23 cellular contexts compared by ENCODE assay signal in genomic region chr10:70618663-70619062, GRCh38. TPM values are rescaled to one million over a fixed set of nuclear protein-coding genes. Genes with fewer than 3 reads are reported as not detected.
DNase-seq lines count a peak whose midpoint lies in the region; ATAC-seq and TF ChIP-seq lines count a peak whose summit lies in the region.
"Had no signal": no experiment of that assay in that cellular context is flagged by ENCODE, and none has a peak within 500 bp of the region (broad histone marks: within the 10 kb centered on the region; RNA-seq: fewer than 3 reads in every experiment).

No MANE protein-coding gene starts in this region.

- H3F3A ChIP-seq in GM23248 (ENCODE audit: insufficient read depth): peaks cover 13% of the 10 kb centered on the region

- H3K4me2 ChIP-seq in GM23248 (ENCODE audit: unreplicated experiment): no peak overlapping the region

- H3K4me3 ChIP-seq in CD8-positive, alpha-beta memory T cell (ENCODE audit: low read length): no peak overlapping the region
- H3K4me3 ChIP-seq in GM23248 (no peak overlapping the region), psoas muscle (no peak overlapping the region)
- H3K4me3 ChIP-seq: ascending aorta, esophagus muscularis mucosa, heart left ventricle, right lobe of liver, SK-N-MC, tibial artery had no signal

- H3K4me3 Mint-ChIP-seq in CD8-positive, alpha-beta memory T cell: peak overlapping the region in 1 of 7 donors; percentile 57
- no peak overlapping the region for H3K4me3 Mint-ChIP-seq in activated naive CD8-positive, alpha-beta T cell treated with anti-CD3 and anti-CD28 coated beads for 36 hours
- H3K4me3 Mint-ChIP-seq in naive thymus-derived CD8-positive, alpha-beta T cell: peak overlapping the region in 2 of 10 donors; percentile 3 to 39
- H3K4me3 Mint-ChIP-seq: activated naive CD4-positive, alpha-beta T cell treated with anti-CD3 and anti-CD28 coated beads, Interleukin-2, amount 50 U/mL, for 24 hours; dendritic cell treated with granulocyte-macrophage colony-stimulating factor and Interleukin-4, amounts not matched to agents 40 ng/mL and 50 ng/mL, for 4 days; H9 had no signal

- no peaks in the 10 kb centered on the region for H4K20me1 ChIP-seq in GM23248 (ENCODE audit: insufficient read depth)

- no peak overlapping the region for H3K27ac ChIP-seq in CD8-positive, alpha-beta memory T cell (ENCODE audit: low read depth, low read length)
- H3K27ac ChIP-seq in GM23248 (peak overlapping the region; percentile 12; the same call in 1 of the 2 replicates), psoas muscle (no peak overlapping the region)
- H3K27ac ChIP-seq: ascending aorta, esophagus muscularis mucosa, neutrophil, right lobe of liver, SK-N-MC, tibial artery had no signal

- H3K9me2 ChIP-seq in GM23248 (ENCODE audit: insufficient read depth): no peaks in the 10 kb centered on the region

- TF ChIP-seq CTCF in psoas muscle (IDR thresholded peaks at IDR 0.05): no peak

- peaks cover 25% of the 10 kb centered on the region for H3K4me1 ChIP-seq in CD8-positive, alpha-beta memory T cell (ENCODE audit: insufficient read depth, low read length)
- H3K4me1 ChIP-seq in GM23248 (ENCODE audit: insufficient read depth) (peaks cover 12% of the 10 kb centered on the region; the same call in 1 of the 2 replicates), psoas muscle (no peaks in the 10 kb centered on the region)
- H3K4me1 ChIP-seq: ascending aorta, esophagus muscularis mucosa, right lobe of liver, tibial artery had no signal

- CTCF ChIA-PET in CD8-positive, alpha-beta memory T cell (lab: Charles Lee): interaction anchor here (0.6 to 3.3 kb wide), 5 partner anchors 16 to 63 kb away, joined by 3 to 13 read pairs (median 3); partner anchors contain the start of gene PRF1

- POLR2A ChIA-PET in CD8-positive, alpha-beta memory T cell (lab: Charles Lee): no interaction called here
- POLR2A ChIA-PET in naive thymus-derived CD8-positive, alpha-beta T cell (lab: Charles Lee): no interaction called here

- H3K79me2 ChIP-seq in GM23248 (ENCODE audit: insufficient read depth): no peaks in the 10 kb centered on the region

- no peaks in the 10 kb centered on the region for H3K27me3 ChIP-seq in CD8-positive, alpha-beta memory T cell (ENCODE audit: insufficient read depth, low read length, poor library complexity, severe bottlenecking)
- H3K27me3 ChIP-seq in GM23248 (replicated peaks; ENCODE audit: insufficient read depth) (no peaks in the 10 kb centered on the region), psoas muscle (ENCODE audit: insufficient read depth in 3 of 3, low read length in 2 of 3) (no peaks in the 10 kb centered on the region)
- H3K27me3 ChIP-seq: ascending aorta, heart left ventricle, neutrophil, right lobe of liver, tibial artery had no signal

- peak in 1 of 5 donors; percentile 31 for DNase-seq in CD8-positive, alpha-beta memory T cell
- DNase-seq in GM23248 (no peak), SKM-1 (lab: John Stamatoyannopoulos, UW; ENCODE audit: unreplicated experiment) (no peak), psoas muscle (no peak)
- DNase-seq in activated naive CD8-positive, alpha-beta T cell treated with anti-CD3 and anti-CD28 coated beads for 36 hours: no peak
- DNase-seq in naive thymus-derived CD8-positive, alpha-beta T cell: peak in 2 of 10 donors; percentile 31 to 53
- no peak for DNase-seq in central memory CD4-positive, alpha-beta T cell
- DNase-seq: caudate nucleus, H9, heart left ventricle, left ventricle myocardium superior, right lobe of liver, T-helper 2 cell, tibial artery had no signal

- H3K27me3 Mint-ChIP-seq in CD8-positive, alpha-beta memory T cell: no peaks in the 10 kb centered on the region
- no peaks in the 10 kb centered on the region for H3K27me3 Mint-ChIP-seq in activated naive CD8-positive, alpha-beta T cell treated with anti-CD3 and anti-CD28 coated beads for 36 hours
- peaks cover 0 to 3% (median 0%) of the 10 kb centered on the region in 5 donors for H3K27me3 Mint-ChIP-seq in naive thymus-derived CD8-positive, alpha-beta T cell
- H3K27me3 Mint-ChIP-seq: activated naive CD4-positive, alpha-beta T cell treated with anti-CD3 and anti-CD28 coated beads, Interleukin-2, amount 50 U/mL, for 24 hours had no signal

- WGBS in GM23248 (ENCODE audit: low coverage in 1 of 2, low lambda C conversion rate in 2 of 2, missing lambda C conversion rate in 2 of 2), 2 experiments: 84 to 85% methylated on average over 5 of the region's 5 CpGs
- WGBS in psoas muscle, 3 donors: 98 to 99% (median 99%) methylated on average over 5 of the region's 5 CpGs

- intact Hi-C loops in psoas muscle (cut with DNase I): no loop called here

- peaks cover 0 to 1% (median 0%) of the 10 kb centered on the region in 3 donors for H3K36me3 Mint-ChIP-seq in CD8-positive, alpha-beta memory T cell
- no peaks in the 10 kb centered on the region for H3K36me3 Mint-ChIP-seq in activated naive CD8-positive, alpha-beta T cell treated with anti-CD3 and anti-CD28 coated beads for 36 hours
- peaks cover 0 to 9% (median 0%) of the 10 kb centered on the region in 3 donors for H3K36me3 Mint-ChIP-seq in naive thymus-derived CD8-positive, alpha-beta T cell

- no peak overlapping the region for H2AFZ ChIP-seq in GM23248

- H3K27ac Mint-ChIP-seq in CD8-positive, alpha-beta memory T cell: peak overlapping the region in 7 of 8 donors; percentile 20 to 97 (median 83)
- H3K27ac Mint-ChIP-seq in activated naive CD8-positive, alpha-beta T cell treated with anti-CD3 and anti-CD28 coated beads for 36 hours: peak overlapping the region; percentile 78
- H3K27ac Mint-ChIP-seq in naive thymus-derived CD8-positive, alpha-beta T cell: peak overlapping the region in 3 of 10 donors; percentile 60 to 86 (median 63)
- H3K27ac Mint-ChIP-seq: activated naive CD4-positive, alpha-beta T cell treated with anti-CD3 and anti-CD28 coated beads, Interleukin-2, amount 50 U/mL, for 24 hours; dendritic cell treated with granulocyte-macrophage colony-stimulating factor and Interleukin-4, amounts not matched to agents 40 ng/mL and 50 ng/mL, for 4 days; H9 had no signal

- in situ Hi-C loops in GM23248 (cut with MboI): no loop called here

- H3K4me1 Mint-ChIP-seq in CD8-positive, alpha-beta memory T cell: peaks cover 48 to 60% (median 52%) of the 10 kb centered on the region in 3 donors
- peaks cover 31% of the 10 kb centered on the region for H3K4me1 Mint-ChIP-seq in activated naive CD8-positive, alpha-beta T cell treated with anti-CD3 and anti-CD28 coated beads for 36 hours
- H3K4me1 Mint-ChIP-seq in naive thymus-derived CD8-positive, alpha-beta T cell: peaks cover 14 to 49% (median 44%) of the 10 kb centered on the region in 4 donors

- no peaks in the 10 kb centered on the region for H3K36me3 ChIP-seq in CD8-positive, alpha-beta memory T cell (ENCODE audit: insufficient read depth, low read length)
- H3K36me3 ChIP-seq in GM23248 (ENCODE audit: low read depth) (no peaks in the 10 kb centered on the region; the same call in 1 of the 2 replicates), psoas muscle (ENCODE audit: insufficient read depth in 1 of 2, low read depth in 1 of 2) (no peaks in the 10 kb centered on the region)
- H3K36me3 ChIP-seq: ascending aorta, esophagus muscularis mucosa, heart left ventricle, neutrophil, right lobe of liver, tibial artery had no signal

- H3K9me3 Mint-ChIP-seq in CD8-positive, alpha-beta memory T cell: peaks cover 0 to 8% (median 6%) of the 10 kb centered on the region in 5 donors
- H3K9me3 Mint-ChIP-seq in activated naive CD8-positive, alpha-beta T cell treated with anti-CD3 and anti-CD28 coated beads for 36 hours: peaks cover 12% of the 10 kb centered on the region
- H3K9me3 Mint-ChIP-seq in naive thymus-derived CD8-positive, alpha-beta T cell: peaks cover 0 to 18% (median 6%) of the 10 kb centered on the region in 9 donors

- ATAC-seq in naive thymus-derived CD8-positive, alpha-beta T cell: peak; percentile 23 to 63
- ATAC-seq in psoas muscle: no peak
- ATAC-seq: left ventricle myocardium superior, right lobe of liver had no signal

- H3K9ac ChIP-seq in GM23248: no peak overlapping the region

- peaks cover 5% of the 10 kb centered on the region for H3K9me3 ChIP-seq in CD8-positive, alpha-beta memory T cell (ENCODE audit: low read length)
- H3K9me3 ChIP-seq in GM23248 (ENCODE audit: low read depth) (no peaks in the 10 kb centered on the region), psoas muscle (peaks cover 6% of the 10 kb centered on the region)
- H3K9me3 ChIP-seq: neutrophil, right lobe of liver had no signal

RNA-seq across cellular contexts. Expression of gene PRF1, which starts 16.1 kb away (rescaled TPM):
- total RNA-seq in CD8-positive, alpha-beta memory T cell: 10 to 100 TPM; 94.8 to 95.7 TPM
- 762 TPM for polyA plus RNA-seq in CD8-positive, alpha-beta memory T cell
- total RNA-seq in GM23248 (2014; rRNA removed; shearing (Covaris generic)): not detected in 2 replicates
- not detected in 2 replicates for polyA plus RNA-seq in GM23248 (2016; fragmentation: Nextera tagmentation; extraction: Ambion mirVana)
- 10 to 100 TPM; 44.7 to 46.9 TPM for total RNA-seq in activated naive CD8-positive, alpha-beta T cell treated with anti-CD3 and anti-CD28 coated beads for 36 hours
- 10 to 100 TPM; 14.7 to 16.8 TPM for total RNA-seq in naive thymus-derived CD8-positive, alpha-beta T cell
- polyA plus RNA-seq in naive thymus-derived CD8-positive, alpha-beta T cell: 100 to 1,000 TPM in 1 of 3 donors, 10 to 100 TPM in 2; 58.3 to 435 (median 84.3) TPM
- total RNA-seq in psoas muscle: 1 to 10 TPM; 1.6 to 3.4 (median 1.8) TPM
- under 1 TPM; 0.33 to 0.72 (median 0.43) TPM for polyA plus RNA-seq in psoas muscle
- total RNA-seq: H9 had no signal
- polyA plus RNA-seq: AG04450, BJ, keratinocyte had no signal

RNA-seq across cellular contexts. Expression of gene ADAMTS14, which starts 53.6 kb away (rescaled TPM):
- not detected for total RNA-seq in CD8-positive, alpha-beta memory T cell
- 0.06 TPM for polyA plus RNA-seq in CD8-positive, alpha-beta memory T cell
- total RNA-seq in GM23248 (2014; rRNA removed; shearing (Covaris generic)): 0.97 and 1.4 TPM in 2 replicates
- polyA plus RNA-seq in GM23248 (2016; fragmentation: Nextera tagmentation; extraction: Ambion mirVana) (0.76 and 0.91 TPM in 2 replicates), psoas muscle (under 1 TPM in 2 of 3 donors, not detected in 1; 0.03 to 0.18 TPM)
- under 1 TPM; 0.06 to 0.10 TPM for total RNA-seq in activated naive CD8-positive, alpha-beta T cell treated with anti-CD3 and anti-CD28 coated beads for 36 hours
- total RNA-seq in naive thymus-derived CD8-positive, alpha-beta T cell: not detected
- polyA plus RNA-seq in naive thymus-derived CD8-positive, alpha-beta T cell: not detected
- total RNA-seq in psoas muscle: under 1 TPM in 2 of 4 donors, not detected in 2; 0.05 to 0.06 TPM

Comparison
In these comparisons a context has a peak if more than half of its experiments do, and no peak if none do; other contexts are left out.
1. ATAC-seq: peak in naive thymus-derived CD8-positive, alpha-beta T cell (2 of 2); none in psoas muscle (0 of 4).